Comparison of ENCODE assay signal across 32 cellular contexts in the genomic region with DNA sequence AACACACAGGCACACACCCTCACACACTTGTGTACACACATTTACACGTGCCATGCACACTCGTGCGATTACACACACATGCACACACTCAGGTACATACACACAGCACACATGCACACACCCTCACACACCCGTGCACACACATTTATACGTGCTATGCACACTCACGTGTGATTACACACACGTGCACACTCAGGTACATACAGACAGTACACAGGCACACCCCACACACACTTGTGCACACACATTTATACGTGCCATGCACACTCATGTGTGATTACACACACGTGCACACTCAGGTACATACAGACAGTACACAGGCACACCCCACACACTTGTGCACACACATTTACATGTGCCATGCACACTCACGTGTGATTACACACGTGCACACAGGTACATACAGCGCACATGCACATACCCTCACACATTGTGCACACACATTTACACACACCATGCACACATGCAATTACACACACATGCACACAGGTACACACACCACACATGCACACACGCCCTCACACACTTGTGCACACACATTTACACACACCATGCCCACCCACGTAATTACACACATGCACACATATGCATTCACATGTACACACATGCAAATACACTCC. TPM values are rescaled to one million over a fixed set of nuclear protein-coding genes. Genes with fewer than 3 reads are reported as not detected.
DNase-seq lines count a peak whose midpoint lies in the region; FAIRE-seq and TF ChIP-seq lines count a peak whose summit lies in the region.
"Had no signal": no experiment of that assay in that cellular context is flagged by ENCODE, and none has a peak within 500 bp of the region (broad histone marks: within the 10 kb centered on the region; RNA-seq: fewer than 3 reads in every experiment).

No MANE protein-coding gene starts in this region.

- H3K9me3 Mint-ChIP-seq in MCF 10A (ENCODE audit: unreplicated experiment): no peaks in the 10 kb centered on the region
- H3K9me3 Mint-ChIP-seq: CD8-positive, alpha-beta memory T cell had no signal

- peak overlapping the region in 1 of 3 experiments; percentile 74 for H3K4me3 ChIP-seq in mammary epithelial cell (replicated peaks in 1 of 3; ENCODE audit: insufficient read depth in 1 of 3, low read depth in 2 of 3, low read length in 3 of 3)
- H3K4me3 ChIP-seq in coronary artery: peak overlapping the region; percentile 72
- H3K4me3 ChIP-seq: GM23248, mucosa of descending colon, transverse colon had no signal

- WGBS in mammary epithelial cell (ENCODE audit: low coverage, missing lambda C conversion rate): 75% methylated on average over 14 of the region's 14 CpGs

- no peaks in the 10 kb centered on the region for H4K20me1 ChIP-seq in mammary epithelial cell (ENCODE audit: insufficient read depth, low read length)

- no peak overlapping the region for H3K4me3 Mint-ChIP-seq in MCF 10A (ENCODE audit: unreplicated experiment)
- H3K4me3 Mint-ChIP-seq: activated CD8-positive, alpha-beta memory T cell treated with anti-CD3 and anti-CD28 coated beads, Interleukin-2, amount 10 ng/mL, durations not matched to agents 7 days and 5 days; effector memory CD8-positive, alpha-beta T cell; neural crest cell had no signal

- no peaks in the 10 kb centered on the region for H3K27me3 Mint-ChIP-seq in MCF 10A (ENCODE audit: insufficient read depth, unreplicated experiment)

- no peak for TF ChIP-seq CTCF in mammary epithelial cell (conservative IDR thresholded peaks at IDR 0.05 in 1 of 2, IDR thresholded peaks at IDR 0.05 in 1 of 2; ENCODE audit: extremely low read depth in 1 of 2, insufficient read depth in 1 of 2, low read depth in 1 of 2, low read length in 2 of 2)
- TF ChIP-seq CTCF in MCF 10A (IDR thresholded peaks at IDR 0.05; ENCODE audit: unreplicated experiment): no peak
- no peak for TF ChIP-seq CTCF in coronary artery (IDR thresholded peaks at IDR 0.05)

- dilution Hi-C loops in mammary epithelial cell (cut with HindIII; ENCODE audit: low sequenced_read_pairs): no loop called here

- H3K4me1 ChIP-seq in mammary epithelial cell (ENCODE audit: insufficient read depth, low read length): peaks cover 38% of the 10 kb centered on the region

- H3K27me3 ChIP-seq in mammary epithelial cell (ENCODE audit: insufficient read depth, low read length): no peaks in the 10 kb centered on the region

- POLR2A ChIA-PET in MCF 10A (lab: Yijun Ruan, JAX): interaction anchor here (0.6 to 7.8 kb wide), 2 partner anchors 86 to 110 kb away, joined by 3 to 107 read pairs; partner anchors contain the start of gene SYT8

- BruUV-seq in mammary epithelial cell (replicated peaks; lab: Mats Ljungman, UMichigan): no TSS peak
- no TSS peak for BruUV-seq in MCF 10A (replicated peaks; lab: Mats Ljungman, UMichigan)

- H2AFZ ChIP-seq in mammary epithelial cell (ENCODE audit: low read depth, low read length): no peak overlapping the region
- H2AFZ ChIP-seq: GM23248 had no signal

- H3K4me1 Mint-ChIP-seq in MCF 10A (ENCODE audit: insufficient read depth, unreplicated experiment): peaks cover 20% of the 10 kb centered on the region

- peak; percentile 98 for FAIRE-seq in urothelium cell line (lab: Jason Lieb, UNC)
- FAIRE-seq: A204.1, astrocyte, G401.6, GM18507 had no signal

- H3K36me3 Mint-ChIP-seq in MCF 10A (ENCODE audit: insufficient read depth, unreplicated experiment): peaks cover 23% of the 10 kb centered on the region
- H3K36me3 Mint-ChIP-seq: CD8-positive, alpha-beta memory T cell had no signal

- no peak overlapping the region for H3K9ac ChIP-seq in mammary epithelial cell (ENCODE audit: insufficient read depth, low read length)
- H3K9ac ChIP-seq: GM23248 had no signal

- no peak overlapping the region for H3K27ac ChIP-seq in mammary epithelial cell (ENCODE audit: insufficient read depth, low read depth, low read length)
- H3K27ac ChIP-seq in coronary artery: peak overlapping the region in 1 of 2 donors; percentile 87
- H3K27ac ChIP-seq: GM23248, transverse colon had no signal

- intact Hi-C loops in mammary epithelial cell (cut with micrococcal nuclease): loop anchor here (5.0 kb wide), 2 partner anchors 49 to 94 kb away; partner anchors contain the start of gene KRTAP5-6
- intact Hi-C loops in MCF 10A (cut with micrococcal nuclease): loop anchor here (5.0 kb wide), 1 partner anchor 81 kb away; no protein-coding TSS in a partner anchor

- peaks cover 53% of the 10 kb centered on the region for H3K79me2 ChIP-seq in mammary epithelial cell (ENCODE audit: insufficient read depth, low read length)

- H3K9me3 ChIP-seq in mammary epithelial cell (replicated peaks; ENCODE audit: insufficient read depth, low read length): no peaks in the 10 kb centered on the region
- H3K9me3 ChIP-seq: mucosa of descending colon, transverse colon had no signal

- DNase-seq in mammary epithelial cell: no peak
- no peak for DNase-seq in MCF 10A (ENCODE audit: unreplicated experiment)
- DNase-seq in coronary artery (ENCODE audit: low spot score): no peak
- peak; percentile 20 for DNase-seq in mesenteric fat pad (ENCODE audit: low spot score)
- DNase-seq in urothelium cell line (ENCODE audit: low spot score): no peak
- no peak for DNase-seq in KG1 (lab: John Stamatoyannopoulos, UW)
- DNase-seq in H4 (ENCODE audit: low spot score): no peak
- DNase-seq in HuH-7.5 (ENCODE audit: low spot score): no peak
- DNase-seq: activated CD4-positive, alpha-beta T cell treated with anti-CD3 and anti-CD28 coated beads for 48 hours; activated CD8-positive, alpha-beta memory T cell treated with anti-CD3 and anti-CD28 coated beads, Interleukin-2, amount 10 ng/mL, durations not matched to agents 7 days and 5 days; activated naive CD4-positive, alpha-beta T cell treated with anti-CD3 and anti-CD28 coated beads, Interleukin-2, amount 50 U/mL, for 16 hours; CD8-positive, alpha-beta memory T cell; DMS53; effector memory CD8-positive, alpha-beta T cell; foreskin melanocyte; GM23248; NCI-H1048; NCI-H187; NCI-H526 had no signal

- peak overlapping the region; percentile 83 for H3K4me2 ChIP-seq in mammary epithelial cell (ENCODE audit: insufficient read depth, low read depth, low read length)

- no peak overlapping the region for H3K27ac Mint-ChIP-seq in MCF 10A (ENCODE audit: low read depth, unreplicated experiment)
- H3K27ac Mint-ChIP-seq: activated CD8-positive, alpha-beta memory T cell treated with anti-CD3 and anti-CD28 coated beads, Interleukin-2, amount 10 ng/mL, durations not matched to agents 7 days and 5 days; effector memory CD8-positive, alpha-beta T cell; progenitor cell of endocrine pancreas had no signal

- peaks cover 13% of the 10 kb centered on the region for H3K36me3 ChIP-seq in mammary epithelial cell (ENCODE audit: insufficient read depth, low read length)
- H3K36me3 ChIP-seq: transverse colon had no signal

- CTCF ChIA-PET in mammary epithelial cell (lab: Charles Lee; ENCODE audit: low non-redundant PET): interaction anchor here (0.6 kb wide), 1 partner anchor 1049 kb away, joined by 3 read pairs; no protein-coding TSS in a partner anchor
- CTCF ChIA-PET in MCF 10A (lab: Yijun Ruan, JAX): interaction anchor here (4.7 kb wide), 1 partner anchor 87 kb away, joined by 26 read pairs; no protein-coding TSS in a partner anchor

- in situ Hi-C loops in mammary epithelial cell (cut with MboI; ENCODE audit: low sequenced_read_pairs in 2 of 2): loop anchor here in 1 of 2 donors (10.0 kb wide), 1 partner anchor 89 kb away; the partner anchor contains the start of genes SYT8 and TNNI2

RNA-seq across cellular contexts. Expression of gene IFITM10, which starts 4.6 kb away (rescaled TPM):
- total RNA-seq in mammary epithelial cell (10 to 100 TPM; 10.2 to 32.3 TPM), MCF 10A (2022) (1.9 and 2.0 TPM in 2 replicates), mesenteric fat pad (1.5 TPM)
- polyA plus RNA-seq in mammary epithelial cell: 8.2 TPM
- polyA minus RNA-seq in mammary epithelial cell: 5.4 TPM
- 1.4 and 2.0 TPM in 2 replicates for total RNA-seq in H4 (2014; rRNA removed; shearing (Covaris generic))
- total RNA-seq: neural crest cell, skeletal muscle tissue had no signal

RNA-seq across cellular contexts. Expression of gene CTSD, which starts 17.9 kb away (rescaled TPM):
- total RNA-seq in mammary epithelial cell (100 to 1,000 TPM; 550 to 659 TPM), MCF 10A (2022) (366 and 367 TPM in 2 replicates), mesenteric fat pad (940 TPM)
- 569 TPM for polyA plus RNA-seq in mammary epithelial cell
- 834 TPM for polyA minus RNA-seq in mammary epithelial cell
- total RNA-seq in H4 (2014; rRNA removed; shearing (Covaris generic)): 516 and 559 TPM in 2 replicates

RNA-seq across cellular contexts. Expression of gene KRTAP5-6, which starts 48.8 kb away (rescaled TPM):
- not detected for total RNA-seq in mammary epithelial cell
- polyA plus RNA-seq in mammary epithelial cell: not detected
- polyA minus RNA-seq in mammary epithelial cell: not detected
- not detected in 2 replicates for total RNA-seq in MCF 10A (2022)
- total RNA-seq in mesenteric fat pad: not detected
- total RNA-seq in H4 (2014; rRNA removed; shearing (Covaris generic)): not detected in 2 replicates
- total RNA-seq: activated CD8-positive, alpha-beta memory T cell treated with anti-CD3 and anti-CD28 coated beads, Interleukin-2, amount 10 ng/mL, durations not matched to agents 7 days and 5 days; astrocyte; CD8-positive, alpha-beta memory T cell; cerebellum; esophagus mucosa; GM23248; LHCN-M2; mucosa of descending colon; neural crest cell; progenitor cell of endocrine pancreas; skeletal muscle tissue; T-helper 1 cell treated with Interleukin-12 subunit alpha and Interleukin-12 subunit beta and Interleukin-4 antibody, amounts not matched to agents 30 ng/mL and 1 ng/mL, for 36 hours; transverse colon had no signal
- polyA plus RNA-seq: CD8-positive, alpha-beta memory T cell; GM23248 had no signal
